In genomic region chr19:14496849-14497346, GRCh38 we compare ENCODE assay signal across 1 cellular context.
TF ChIP-seq lines count a peak whose summit lies in the region.

No MANE protein-coding gene starts in this region.

TF ChIP-seq in A549, 52 proteins besides CTCF, POLR2A, EP300 and RAD21 (continued from another document):
- TF ChIP-seq CHD2 (IDR thresholded peaks at IDR 0.05; ENCODE audit: low read length, partially characterized antibody) (no peak), GATA3 (IDR thresholded peaks at IDR 0.05; ENCODE audit: borderline replicate concordance) (no peak), HMGXB4 (CRISPR knock-in tag; IDR thresholded peaks at IDR 0.05; ENCODE audit: borderline replicate concordance) (no peak), USF2 (IDR thresholded peaks at IDR 0.05) (no peak)
